Comparison of ENCODE assay signal across 1 cellular context in the genomic region with DNA sequence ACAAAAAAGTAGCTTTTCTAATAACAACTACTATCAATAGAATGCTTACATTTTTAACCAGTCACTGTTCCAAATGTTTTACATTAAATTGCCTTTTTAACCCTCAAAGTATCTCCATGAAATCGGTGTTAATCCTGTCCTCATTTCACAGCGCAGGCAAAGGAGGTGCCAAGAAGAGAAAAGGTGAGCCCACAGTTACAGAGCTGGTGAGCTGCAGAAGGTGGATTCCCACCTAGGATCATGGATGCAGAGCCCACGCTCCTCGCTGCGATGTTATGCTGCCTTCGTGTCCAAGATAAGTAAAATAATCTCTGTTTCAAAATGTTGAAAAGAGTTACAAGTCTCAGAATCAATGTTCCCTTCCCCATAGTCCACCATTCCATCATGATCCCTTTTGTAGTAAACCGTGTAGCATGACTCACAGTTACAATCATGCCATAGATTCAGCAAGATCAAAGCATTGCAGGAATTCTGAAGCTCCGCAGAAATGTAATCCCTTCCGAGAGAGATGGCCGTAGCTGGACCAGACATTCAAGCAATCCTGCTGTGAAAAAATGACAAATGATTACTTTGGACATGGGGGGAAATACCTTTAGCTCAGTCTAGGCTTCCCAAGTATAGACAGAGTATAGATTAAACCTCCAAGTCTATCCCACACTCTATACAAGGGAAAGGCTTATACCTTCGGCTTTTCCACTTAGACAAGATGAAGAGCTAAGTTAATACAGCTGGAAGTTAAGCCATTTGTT.
TF ChIP-seq lines count a peak whose summit lies in the region.

No MANE protein-coding gene starts in this region.

TF ChIP-seq in HepG2, 621 proteins besides CTCF, POLR2A, EP300 and RAD21 (continued from another document):
- TF ChIP-seq, protein P1, sequence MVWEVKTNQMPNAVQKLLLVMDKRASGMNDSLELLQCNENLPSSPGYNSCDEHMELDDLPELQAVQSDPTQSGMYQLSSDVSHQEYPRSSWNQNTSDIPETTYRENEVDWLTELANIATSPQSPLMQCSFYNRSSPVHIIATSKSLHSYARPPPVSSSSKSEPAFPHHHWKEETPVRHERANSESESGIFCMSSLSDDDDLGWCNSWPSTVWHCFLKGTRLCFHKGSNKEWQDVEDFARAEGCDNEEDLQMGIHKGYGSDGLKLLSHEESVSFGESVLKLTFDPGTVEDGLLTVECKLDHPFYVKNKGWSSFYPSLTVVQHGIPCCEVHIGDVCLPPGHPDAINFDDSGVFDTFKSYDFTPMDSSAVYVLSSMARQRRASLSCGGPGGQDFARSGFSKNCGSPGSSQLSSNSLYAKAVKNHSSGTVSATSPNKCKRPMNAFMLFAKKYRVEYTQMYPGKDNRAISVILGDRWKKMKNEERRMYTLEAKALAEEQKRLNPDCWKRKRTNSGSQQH (CRISPR knock-in tag; IDR thresholded peaks at IDR 0.05; ENCODE audit: low read depth): no peak
TF ChIP-seq in HepG2: peak in this region for 8.
